1 cellular context compared by ENCODE assay signal in the genomic region with DNA sequence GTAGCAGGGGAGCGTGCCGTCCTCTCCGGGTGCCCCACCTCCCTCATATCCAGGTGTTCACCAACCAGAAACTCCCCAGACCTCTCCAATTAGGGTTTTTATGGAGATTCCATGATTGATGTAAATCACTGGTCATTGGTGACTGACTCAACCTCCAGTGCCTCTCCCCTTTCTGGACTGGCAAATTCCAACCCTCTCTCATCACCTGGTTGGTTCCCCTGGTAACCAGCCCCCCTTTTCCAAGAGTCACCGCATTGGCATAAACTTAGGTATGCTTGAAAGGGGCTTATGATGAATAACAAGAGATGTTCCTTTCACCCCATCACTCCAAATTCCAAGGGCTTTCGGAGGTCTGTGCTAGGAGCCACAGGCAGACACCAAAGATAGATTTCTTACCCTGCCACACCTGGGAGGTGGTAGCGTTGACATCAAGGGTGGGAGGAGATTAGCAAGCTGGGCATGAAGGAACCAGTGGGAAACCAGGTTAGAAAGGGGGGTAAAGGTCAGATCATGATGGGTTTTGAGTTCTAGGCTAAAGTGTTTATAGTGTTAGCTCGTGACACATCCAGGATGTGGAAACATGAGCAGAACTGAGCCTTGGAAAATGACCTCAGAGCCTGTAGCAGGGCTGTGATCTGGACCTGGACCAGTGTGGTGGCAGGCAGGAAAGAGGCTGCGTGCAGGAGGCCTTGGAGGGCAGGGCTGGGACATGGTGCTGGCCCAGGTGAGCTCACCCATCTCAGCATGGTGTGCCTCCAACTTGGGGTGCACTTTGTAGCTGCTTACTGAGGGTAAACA.
TF ChIP-seq lines count a peak whose summit lies in the region.

No MANE protein-coding gene starts in this region.

TF ChIP-seq in IMR-90, 13 proteins besides CTCF, POLR2A, EP300 and RAD21:
- TF ChIP-seq BHLHE40 (IDR thresholded peaks at IDR 0.05; ENCODE audit: low read depth, low read length) (peak; percentile 30; the same call in 1 of the 2 replicates), SMC3 (IDR thresholded peaks at IDR 0.05; ENCODE audit: low read depth, low read length) (no peak), CEBPB (IDR thresholded peaks at IDR 0.05; ENCODE audit: low read depth, low read length) (peak; percentile 57)
